Comparison of ENCODE assay signal across 28 cellular contexts in genomic region chr10:117531371-117532002, GRCh38. TPM values are rescaled to one million over a fixed set of nuclear protein-coding genes. Genes with fewer than 3 reads are reported as not detected.
"Had no signal": no experiment of that assay in that cellular context is flagged by ENCODE, and none has a peak within 500 bp of the region (broad histone marks: within the 10 kb centered on the region; RNA-seq: fewer than 3 reads in every experiment).

No MANE protein-coding gene starts in this region.

- H3K4me1 Mint-ChIP-seq: activated CD4-positive, alpha-beta T cell treated with anti-CD3 and anti-CD28 coated beads, Interleukin-2, amount 10 ng/mL, durations not matched to agents 7 days and 5 days had no signal

- H3K4me3 ChIP-seq: Peyer's patch, SJCRH30 had no signal

- H3K4me1 ChIP-seq: SJCRH30 had no signal

- H3K4me2 ChIP-seq: SK-N-SH had no signal

- DNase-seq: activated CD4-positive, alpha-beta memory T cell treated with anti-CD3 and anti-CD28 coated beads for 36 hours; activated CD4-positive, alpha-beta T cell treated with anti-CD3 and anti-CD28 coated beads, Interleukin-2, amount 10 ng/mL, durations not matched to agents 7 days and 5 days; activated CD4-positive, CD25-positive, alpha-beta regulatory T cell; activated CD8-positive, alpha-beta memory T cell treated with anti-CD3 and anti-CD28 coated beads for 24 hours; activated effector memory CD4-positive, alpha-beta T cell treated with anti-CD3 and anti-CD28 coated beads, Interleukin-2, amount 50 U/mL, for 16 hours; activated naive CD4-positive, alpha-beta T cell treated with anti-CD3 and anti-CD28 coated beads for 36 hours; activated T-cell treated with anti-CD3 and anti-CD28 coated beads, Interleukin-2, amount 50 U/mL, for 4 hours; amygdala; MM.1S; NCI-H1105; NCI-H1436; NCI-H1694 treated with DMSO at 0.1 percent for 48 hours; NCI-H2029 treated with DMSO at 0.1 percent for 48 hours; NCI-H345; NCI-H510A; NCI-H526 treated with DMSO at 0.1 percent for 48 hours; NCI-H82; Peyer's patch; Right ventricle myocardium superior; SJCRH30; SK-N-SH; T-helper 1 cell had no signal

- H3K9ac ChIP-seq: SK-N-SH had no signal

- H3K27me3 ChIP-seq: SJCRH30 had no signal

- H3K36me3 Mint-ChIP-seq: activated CD4-positive, alpha-beta memory T cell treated with anti-CD3 and anti-CD28 coated beads for 36 hours; activated naive CD8-positive, alpha-beta T cell; brain had no signal

- H3K27ac Mint-ChIP-seq: activated CD4-positive, alpha-beta memory T cell treated with anti-CD3 and anti-CD28 coated beads for 36 hours; activated CD4-positive, alpha-beta T cell treated with anti-CD3 and anti-CD28 coated beads, Interleukin-2, amount 10 ng/mL, durations not matched to agents 7 days and 5 days; activated naive CD4-positive, alpha-beta T cell treated with anti-CD3 and anti-CD28 coated beads for 36 hours; activated naive CD8-positive, alpha-beta T cell had no signal

- H3K4me3 Mint-ChIP-seq: activated CD4-positive, alpha-beta memory T cell treated with anti-CD3 and anti-CD28 coated beads for 36 hours; activated CD4-positive, alpha-beta T cell treated with anti-CD3 and anti-CD28 coated beads, Interleukin-2, amount 10 ng/mL, durations not matched to agents 7 days and 5 days; activated naive CD4-positive, alpha-beta T cell treated with anti-CD3 and anti-CD28 coated beads for 36 hours; activated naive CD8-positive, alpha-beta T cell; activated T-cell treated with anti-CD3 and anti-CD28 coated beads, Interleukin-2, amount 50 U/mL, for 4 hours had no signal

- H3K9me3 ChIP-seq: Peyer's patch, SJCRH30, SK-N-SH had no signal

- H3K27ac ChIP-seq: Peyer's patch, RWPE1, SJCRH30, VCaP had no signal

- H3K36me3 ChIP-seq: Peyer's patch, SJCRH30 had no signal

- H3K9me3 Mint-ChIP-seq: activated CD4-positive, alpha-beta memory T cell treated with anti-CD3 and anti-CD28 coated beads for 36 hours; activated CD4-positive, alpha-beta T cell treated with anti-CD3 and anti-CD28 coated beads, Interleukin-2, amount 10 ng/mL, durations not matched to agents 7 days and 5 days; activated naive CD4-positive, alpha-beta T cell treated with anti-CD3 and anti-CD28 coated beads for 36 hours; activated T-cell treated with anti-CD3 and anti-CD28 coated beads, Interleukin-2, amount 50 U/mL, for 4 hours had no signal

RNA-seq across cellular contexts. Expression of gene EMX2, which starts 11.1 kb away (rescaled TPM):
- total RNA-seq: activated CD4-positive, alpha-beta memory T cell treated with anti-CD3 and anti-CD28 coated beads for 36 hours; activated CD4-positive, alpha-beta T cell treated with anti-CD3 and anti-CD28 coated beads, Interleukin-2, amount 10 ng/mL, durations not matched to agents 7 days and 5 days; activated naive CD4-positive, alpha-beta T cell treated with anti-CD3 and anti-CD28 coated beads for 36 hours; activated T-cell treated with anti-CD3 and anti-CD28 coated beads, Interleukin-2, amount 50 U/mL, for 4 hours; astrocyte; Peyer's patch; Right ventricle myocardium superior; T-helper 2 cell treated with Interferon-gamma antibody and Interleukin-4, amounts not matched to agents 100 ng/mL and 5 ng/mL, for 36 hours had no signal
- polyA plus RNA-seq: SK-N-SH had no signal
